ENCODE assay signal across 24 cellular contexts in genomic region chr12:41537522-41537921, GRCh38.
DNase-seq lines count a peak whose midpoint lies in the region; ATAC-seq, FAIRE-seq and TF ChIP-seq lines count a peak whose summit lies in the region.
"Had no signal": no experiment of that assay in that cellular context is flagged by ENCODE, and none has a peak within 500 bp of the region (broad histone marks: within the 10 kb centered on the region; RNA-seq: fewer than 3 reads in every experiment).

No MANE protein-coding gene starts in this region.

- no peaks in the 10 kb centered on the region for H3K27me3 ChIP-seq in GM23338 (ENCODE audit: insufficient read depth)
- no peaks in the 10 kb centered on the region for H3K27me3 ChIP-seq in PC-9 (ENCODE audit: insufficient read depth, low read depth)
- H3K27me3 ChIP-seq: BLaER1 had no signal

- H3K9me3 ChIP-seq in A549 (no peaks in the 10 kb centered on the region), PC-9 (ENCODE audit: insufficient read depth, low read depth) (no peaks in the 10 kb centered on the region)
- H3K9me3 ChIP-seq: BLaER1, Caco-2, SK-N-SH had no signal

- peaks cover 3% of the 10 kb centered on the region; the same call in 1 of the 3 replicates for H3K4me1 Mint-ChIP-seq in GM23338
- H3K4me1 Mint-ChIP-seq: CD4-positive, alpha-beta memory T cell had no signal

- H2AFZ ChIP-seq in GM23338 (peak overlapping the region; percentile 70), PC-9 (no peak overlapping the region)

- H3K36me3 Mint-ChIP-seq in GM23338 (ENCODE audit: low read depth), result no peaks in the 10 kb centered on the region
- H3K36me3 Mint-ChIP-seq: CD4-positive, alpha-beta memory T cell had no signal

- no peaks in the 10 kb centered on the region for H3K4me1 ChIP-seq in A549
- no peaks in the 10 kb centered on the region for H3K4me1 ChIP-seq in GM23338 (ENCODE audit: insufficient read depth)
- no peaks in the 10 kb centered on the region for H3K4me1 ChIP-seq in PC-9 (replicated peaks; ENCODE audit: insufficient read depth)
- H3K4me1 ChIP-seq: BLaER1, Caco-2 had no signal

- no peak for FAIRE-seq in A549 (lab: Jason Lieb, UNC)
- FAIRE-seq: GM12878 had no signal

- no TSS peak for BruUV-seq in PC-9 (replicated peaks; lab: Mats Ljungman, UMichigan)

- no peak for TF ChIP-seq CTCF in A549 (IDR thresholded peaks at IDR 0.05)
- no peak for TF ChIP-seq CTCF in GM23338 (conservative IDR thresholded peaks at IDR 0.05; ENCODE audit: low read depth in 2 of 2)
- TF ChIP-seq CTCF in PC-9 (conservative IDR thresholded peaks at IDR 0.05), result no peak

- H3K4me3 Mint-ChIP-seq in GM23338, result no peak overlapping the region
- H3K4me3 Mint-ChIP-seq: CD4-positive, alpha-beta memory T cell had no signal

- H3K79me2 ChIP-seq in GM23338 (replicated peaks; ENCODE audit: insufficient read depth), result no peaks in the 10 kb centered on the region
- no peaks in the 10 kb centered on the region for H3K79me2 ChIP-seq in PC-9 (ENCODE audit: low read depth)

- no peaks in the 10 kb centered on the region for H3K27me3 Mint-ChIP-seq in GM23338 (ENCODE audit: insufficient read depth, low read depth, poor library complexity)

- H3K4me3 ChIP-seq in A549 (no peak overlapping the region), GM23338 (no peak overlapping the region), PC-9 (no peak overlapping the region)
- H3K4me3 ChIP-seq: BLaER1, GM12878 had no signal

- H3K36me3 ChIP-seq in GM23338 (ENCODE audit: insufficient read depth) (no peaks in the 10 kb centered on the region), PC-9 (ENCODE audit: low read depth) (no peaks in the 10 kb centered on the region)
- H3K36me3 ChIP-seq: BLaER1 had no signal

- H3K27ac ChIP-seq in A549, result no peak overlapping the region
- no peak overlapping the region for H3K27ac ChIP-seq in GM23338 (ENCODE audit: low read depth)
- no peak overlapping the region for H3K27ac ChIP-seq in PC-9
- H3K27ac ChIP-seq: BLaER1 had no signal

- H3K9me2 ChIP-seq in GM23338 (ENCODE audit: insufficient read depth), result no peaks in the 10 kb centered on the region; the same call in 1 of the 2 replicates
- H3K9me2 ChIP-seq in PC-9 (ENCODE audit: insufficient read depth), result no peaks in the 10 kb centered on the region
- H3K9me2 ChIP-seq: SK-N-SH had no signal

- H3K9me3 Mint-ChIP-seq in GM23338, result no peaks in the 10 kb centered on the region; the same call in 2 of the 3 replicates

- H4K20me1 ChIP-seq in GM23338 (replicated peaks; ENCODE audit: insufficient read depth) (no peaks in the 10 kb centered on the region), PC-9 (ENCODE audit: insufficient read depth) (no peaks in the 10 kb centered on the region)
- H4K20me1 ChIP-seq: BLaER1 had no signal

- no peak for TF ChIP-seq RAD21 in A549 (conservative IDR thresholded peaks at IDR 0.05 in 1 of 2, IDR thresholded peaks at IDR 0.05 in 1 of 2)

- 77% methylated on average over 1 of the region's 1 CpG for WGBS in A549 (ENCODE audit: missing lambda C conversion rate)

- H3K27ac Mint-ChIP-seq in GM23338, result no peak overlapping the region; the same call in 1 of the 2 replicates
- H3K27ac Mint-ChIP-seq: CD4-positive, alpha-beta memory T cell had no signal

- TF ChIP-seq EP300 in A549 (IDR thresholded peaks at IDR 0.05), result no peak

- DNase-seq in A549 (ENCODE audit: low read depth in 1 of 2, low spot score in 1 of 2) (no peak), GM23338 (ENCODE audit: low spot score) (no peak), OCI-M1 (lab: John Stamatoyannopoulos, UW) (peak; percentile 18), erythroblast (lab: John Stamatoyannopoulos, UW) (peak; percentile 11 to 27), iPS-NIHi11 (ENCODE audit: low spot score) (no peak), PC-9 (no peak)
- DNase-seq: ACHN; Caco-2; CD4-positive, alpha-beta memory T cell; DND-41; GOT3; KG1; NCI-H1092 treated with DMSO at 0.1 percent for 48 hours; NCI-H146; NCI-H2029 treated with DMSO at 0.1 percent for 48 hours; NCI-H226; NCI-H510A treated with DMSO at 0.1 percent for 48 hours; NCI-H748 treated with DMSO at 0.1 percent for 48 hours; Right ventricle myocardium superior; SK-N-SH had no signal

- H3F3A ChIP-seq in GM23338 (replicated peaks; ENCODE audit: low read depth), result no peaks in the 10 kb centered on the region
- no peaks in the 10 kb centered on the region for H3F3A ChIP-seq in PC-9 (ENCODE audit: insufficient read depth, low read depth)

- H3K4me2 ChIP-seq in A549 (no peak overlapping the region), GM23338 (no peak overlapping the region), PC-9 (no peak overlapping the region)
- H3K4me2 ChIP-seq: BLaER1, SK-N-SH had no signal

- POLR2A ChIA-PET in A549 (lab: Yijun Ruan, JAX), result no interaction called here
- POLR2A ChIA-PET in PC-9 (lab: Charles Lee; ENCODE audit: unreplicated experiment), result no interaction called here

- TF ChIP-seq POLR2A in A549 (IDR thresholded peaks at IDR 0.05; ENCODE audit: low read length), result no peak
- TF ChIP-seq POLR2A in erythroblast (IDR thresholded peaks at IDR 0.05; ENCODE audit: low read length), result no peak

- ATAC-seq in A549 (no peak), GM23338 (no peak), GM21619 (IDR thresholded peaks at IDR 0.05; ENCODE audit: unreplicated experiment) (no peak)
- ATAC-seq: GM12878, HCT116 had no signal

- intact Hi-C loops in PC-9 (cut with micrococcal nuclease; ENCODE audit: unreplicated experiment), result no loop called here

- CTCF ChIA-PET in A549 (lab: Yijun Ruan, JAX), result interaction anchor here (1.2 kb wide), 1 partner anchor 20 kb away, joined by 3 read pairs; no protein-coding TSS in a partner anchor
- CTCF ChIA-PET in PC-9 (lab: Charles Lee), result no interaction called here

TF ChIP-seq in A549, 52 proteins besides CTCF, POLR2A, EP300 and RAD21:
- TF ChIP-seq ZNF302 (CRISPR knock-in tag; IDR thresholded peaks at IDR 0.05) (no peak), NFE2L2 (conservative IDR thresholded peaks at IDR 0.05; ENCODE audit: low read length) (0 out of 2 replicates have a peak, but pooled peaks have one; percentile 39)

TF ChIP-seq in GM23338, 12 proteins besides CTCF, POLR2A, EP300 and RAD21:
- TF ChIP-seq JUNB (IDR thresholded peaks at IDR 0.05; ENCODE audit: unreplicated experiment), result no peak

Comparison
In these comparisons a context has a peak if more than half of its experiments do, and no peak if none do; other contexts are left out.
1. DNase-seq: peak in OCI-M1 (single experiment) and erythroblast (2 of 2); none in A549 (0 of 2), GM23338 (single experiment), iPS-NIHi11 (single experiment) and PC-9 (0 of 2).